In the genomic region with DNA sequence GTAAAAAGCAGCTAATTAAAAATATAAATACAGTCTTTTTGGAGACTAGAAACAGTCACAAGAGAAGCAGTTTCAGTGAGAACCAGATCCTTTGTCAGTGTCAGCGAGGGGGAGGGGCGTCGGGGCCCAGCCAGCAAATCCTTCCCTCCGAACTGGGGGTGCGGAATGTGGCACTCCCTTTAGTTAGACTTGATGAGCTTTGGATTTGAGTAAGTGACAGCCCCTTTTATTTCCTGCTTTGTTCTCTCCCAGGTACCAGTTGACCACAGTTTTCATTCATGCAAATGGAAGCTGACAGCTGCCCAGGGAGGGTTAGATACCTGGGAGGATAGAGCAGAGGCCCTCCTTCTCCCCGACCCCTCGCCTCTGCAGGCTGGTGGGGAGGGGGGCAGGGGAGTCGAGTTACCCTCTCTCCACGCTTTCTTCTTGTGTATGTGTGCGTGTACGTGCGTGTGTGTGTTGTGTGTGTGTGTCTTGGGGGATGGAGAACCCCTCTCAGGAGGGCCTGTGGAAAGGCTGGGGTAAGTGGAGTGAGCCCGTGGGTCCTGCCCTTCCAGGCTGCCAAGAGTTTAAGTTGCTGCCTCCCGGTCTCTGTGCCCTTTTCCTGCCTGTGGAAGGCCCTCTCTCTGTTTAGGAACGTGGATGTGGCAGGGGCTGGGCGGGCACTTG, we compare ENCODE assay signal across 11 cellular contexts. TPM values are rescaled to one million over a fixed set of nuclear protein-coding genes. Genes with fewer than 3 reads are reported as not detected.
DNase-seq lines count a peak whose midpoint lies in the region; ATAC-seq and TF ChIP-seq lines count a peak whose summit lies in the region.
"Had no signal": no experiment of that assay in that cellular context is flagged by ENCODE, and none has a peak within 500 bp of the region (broad histone marks: within the 10 kb centered on the region; RNA-seq: fewer than 3 reads in every experiment).

No MANE protein-coding gene starts in this region.

- no peaks in the 10 kb centered on the region for H3K9me3 ChIP-seq in upper lobe of right lung
- H3K9me3 ChIP-seq: ascending aorta, psoas muscle had no signal

- peak overlapping the region; percentile 90 for H3K27ac Mint-ChIP-seq in stimulated activated naive CD8-positive, alpha-beta T cell treated with anti-CD3 and anti-CD28 coated beads, Interleukin-15, Interleukin-2, amounts not matched to agents 100 ng/mL and 50 ng/mL, for 24 hours
- peak overlapping the region; percentile 66 for H3K27ac Mint-ChIP-seq in activated naive CD4-positive, alpha-beta T cell treated with anti-CD3 and anti-CD28 coated beads, Interleukin-2, amount 10 ng/mL, durations not matched to agents 7 days and 5 days

- H3K4me2 ChIP-seq in mesendoderm (ENCODE audit: low read length), result peak overlapping the region; percentile 2

- CTCF ChIA-PET in activated naive CD4-positive, alpha-beta T cell treated with anti-CD3 and anti-CD28 coated beads, Interleukin-2, amount 10 ng/mL, durations not matched to agents 7 days and 5 days (lab: Charles Lee), result interaction anchor here (1.4 to 1.6 kb wide), 2 partner anchors 9 to 18 kb away, joined by 3 to 6 read pairs; no protein-coding TSS in a partner anchor

- H2BK5ac ChIP-seq in mesendoderm (ENCODE audit: low read length), result peak overlapping the region; percentile 23

- TF ChIP-seq CTCF in upper lobe of right lung (IDR thresholded peaks at IDR 0.05), result no peak

- H3K56ac ChIP-seq in mesendoderm (ENCODE audit: low read length), result peak overlapping the region; percentile 75

- DNase-seq in stimulated activated naive CD8-positive, alpha-beta T cell treated with anti-CD3 and anti-CD28 coated beads, Interleukin-15, Interleukin-2, amounts not matched to agents 100 U/mL and 50 U/mL, for 24 hours, result no peak
- no peak for DNase-seq in activated naive CD4-positive, alpha-beta T cell treated with anti-CD3 and anti-CD28 coated beads, Interleukin-2, amount 10 ng/mL, durations not matched to agents 7 days and 5 days
- peak; percentile 71 for DNase-seq in mesendoderm
- DNase-seq in upper lobe of right lung, result no peak
- DNase-seq in Right ventricle myocardium inferior (ENCODE audit: missing footprints), result no peak
- DNase-seq in NOMO-1 treated with dmso at 0.1 percent for 144 hours (lab: John Stamatoyannopoulos, UW; ENCODE audit: unreplicated experiment), result no peak
- DNase-seq in activated gamma-delta T cell treated with Interleukin-2 at 50 U/mL for 16 hours, result no peak
- DNase-seq: NCI-H1092, psoas muscle had no signal

- peak overlapping the region; percentile 0 for H3K18ac ChIP-seq in mesendoderm (ENCODE audit: low read length)

- H3K36me3 ChIP-seq in mesendoderm (ENCODE audit: control insufficient read depth, insufficient read depth, low read length), result no peaks in the 10 kb centered on the region
- no peaks in the 10 kb centered on the region for H3K36me3 ChIP-seq in upper lobe of right lung
- H3K36me3 ChIP-seq: ascending aorta had no signal

- H3K36me3 Mint-ChIP-seq in stimulated activated naive CD8-positive, alpha-beta T cell treated with anti-CD3 and anti-CD28 coated beads, Interleukin-15, Interleukin-2, amounts not matched to agents 100 ng/mL and 50 ng/mL, for 24 hours (ENCODE audit: low read depth), result peaks cover 4% of the 10 kb centered on the region
- H3K36me3 Mint-ChIP-seq in activated naive CD4-positive, alpha-beta T cell treated with anti-CD3 and anti-CD28 coated beads, Interleukin-2, amount 10 ng/mL, durations not matched to agents 7 days and 5 days, result peaks cover 55% of the 10 kb centered on the region

- H3K4me1 ChIP-seq in mesendoderm (ENCODE audit: control insufficient read depth, low read depth, low read length) (peaks cover 14% of the 10 kb centered on the region), upper lobe of right lung (peaks cover 33% of the 10 kb centered on the region)
- H3K4me1 ChIP-seq: psoas muscle had no signal

- H3K4me1 Mint-ChIP-seq in stimulated activated naive CD8-positive, alpha-beta T cell treated with anti-CD3 and anti-CD28 coated beads, Interleukin-15, Interleukin-2, amounts not matched to agents 100 ng/mL and 50 ng/mL, for 24 hours (ENCODE audit: low read depth), result peaks cover 91% of the 10 kb centered on the region
- H3K4me1 Mint-ChIP-seq in activated naive CD4-positive, alpha-beta T cell treated with anti-CD3 and anti-CD28 coated beads, Interleukin-2, amount 10 ng/mL, durations not matched to agents 7 days and 5 days, result peaks cover 84% of the 10 kb centered on the region

- no CpG with 5 or more reads among the region's 16 CpGs for WGBS in mesendoderm (ENCODE audit: extremely low coverage, insufficient coverage, low lambda C conversion rate)

- H3K23ac ChIP-seq in mesendoderm (ENCODE audit: low read length), result no peak overlapping the region

- peak overlapping the region; percentile 42 for H3K9ac ChIP-seq in mesendoderm (ENCODE audit: low read length)

- H2BK120ac ChIP-seq in mesendoderm (ENCODE audit: low read depth, low read length), result no peak overlapping the region

- ATAC-seq in stimulated activated naive CD8-positive, alpha-beta T cell treated with anti-CD3 and anti-CD28 coated beads, Interleukin-15, Interleukin-2, amounts not matched to agents 100 U/mL and 50 U/mL, for 24 hours, result no peak
- ATAC-seq in upper lobe of right lung (no peak), Right ventricle myocardium inferior (no peak)

- no peaks in the 10 kb centered on the region for H3K9me3 Mint-ChIP-seq in stimulated activated naive CD8-positive, alpha-beta T cell treated with anti-CD3 and anti-CD28 coated beads, Interleukin-15, Interleukin-2, amounts not matched to agents 100 ng/mL and 50 ng/mL, for 24 hours
- no peaks in the 10 kb centered on the region for H3K9me3 Mint-ChIP-seq in activated naive CD4-positive, alpha-beta T cell treated with anti-CD3 and anti-CD28 coated beads, Interleukin-2, amount 10 ng/mL, durations not matched to agents 7 days and 5 days

- no peak overlapping the region for H2AK5ac ChIP-seq in mesendoderm (ENCODE audit: low read length)

- no peak overlapping the region for H2BK15ac ChIP-seq in mesendoderm (replicated peaks; ENCODE audit: low read depth)

- intact Hi-C loops in upper lobe of right lung (cut with DNase I), result no loop called here
- intact Hi-C loops in Right ventricle myocardium inferior (cut with DNase I), result no loop called here

- H3K79me1 ChIP-seq in mesendoderm (ENCODE audit: low read length), result peaks cover 23% of the 10 kb centered on the region

- H3K4me3 Mint-ChIP-seq in stimulated activated naive CD8-positive, alpha-beta T cell treated with anti-CD3 and anti-CD28 coated beads, Interleukin-15, Interleukin-2, amounts not matched to agents 100 ng/mL and 50 ng/mL, for 24 hours, result peak overlapping the region; percentile 40
- H3K4me3 Mint-ChIP-seq in activated naive CD4-positive, alpha-beta T cell treated with anti-CD3 and anti-CD28 coated beads, Interleukin-2, amount 10 ng/mL, durations not matched to agents 7 days and 5 days, result no peak overlapping the region

- H3K27me3 Mint-ChIP-seq in stimulated activated naive CD8-positive, alpha-beta T cell treated with anti-CD3 and anti-CD28 coated beads, Interleukin-15, Interleukin-2, amounts not matched to agents 100 ng/mL and 50 ng/mL, for 24 hours, result no peaks in the 10 kb centered on the region
- H3K27me3 Mint-ChIP-seq in activated naive CD4-positive, alpha-beta T cell treated with anti-CD3 and anti-CD28 coated beads, Interleukin-2, amount 10 ng/mL, durations not matched to agents 7 days and 5 days, result no peaks in the 10 kb centered on the region

- H3K4ac ChIP-seq in mesendoderm (ENCODE audit: low read depth, low read length), result no peak overlapping the region

- peak overlapping the region; percentile 25 for H3K27ac ChIP-seq in mesendoderm (ENCODE audit: low read depth, low read length)
- peak overlapping the region; percentile 70 for H3K27ac ChIP-seq in upper lobe of right lung
- H3K27ac ChIP-seq: psoas muscle had no signal

- H4K8ac ChIP-seq in mesendoderm (ENCODE audit: low read depth, low read length), result no peak overlapping the region

- H3K4me3 ChIP-seq in mesendoderm (ENCODE audit: low read length), result no peak overlapping the region
- H3K4me3 ChIP-seq in upper lobe of right lung, result no peak overlapping the region
- H3K4me3 ChIP-seq: ascending aorta, psoas muscle had no signal

- H3K27me3 ChIP-seq in mesendoderm (ENCODE audit: insufficient read depth, low read length, poor library complexity) (no peaks in the 10 kb centered on the region), upper lobe of right lung (no peaks in the 10 kb centered on the region)
- H3K27me3 ChIP-seq: ascending aorta had no signal

- no peak overlapping the region for H4K5ac ChIP-seq in mesendoderm (ENCODE audit: low read length)

- peaks cover 7% of the 10 kb centered on the region for H3K79me2 ChIP-seq in mesendoderm (ENCODE audit: control insufficient read depth, insufficient read depth, low read length)

RNA-seq across cellular contexts. Expression of a gene that starts 38.3 kb away (rescaled TPM):
- 8.7 TPM for polyA plus RNA-seq in mesendoderm (2013, experiment 1 of 2)
- 8.4 TPM for polyA plus RNA-seq in mesendoderm (2013, experiment 2 of 2)
- total RNA-seq in upper lobe of right lung (34.9 TPM), Right ventricle myocardium inferior (7.2 TPM)
